In the genomic region with DNA sequence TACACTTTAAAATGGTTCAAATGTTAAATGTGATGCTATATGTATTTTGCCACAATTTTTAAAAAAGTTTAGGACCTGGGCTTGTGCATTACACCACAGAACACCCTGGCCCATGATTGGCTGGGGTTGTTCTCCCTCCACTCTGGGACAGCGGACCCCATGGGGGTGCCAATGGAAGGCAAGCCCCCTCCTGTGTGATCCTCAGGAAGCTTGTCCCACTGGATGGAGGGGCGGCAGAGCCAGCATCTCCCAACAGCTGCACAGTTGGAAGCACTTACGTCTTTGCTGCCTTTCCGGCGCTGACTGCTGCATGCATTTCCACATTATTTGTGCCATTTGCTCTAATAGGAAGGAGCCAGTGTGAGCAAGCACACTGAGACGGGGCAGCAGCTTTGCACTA, we compare ENCODE assay signal across 23 cellular contexts.
DNase-seq lines count a peak whose midpoint lies in the region; ATAC-seq, FAIRE-seq and TF ChIP-seq lines count a peak whose summit lies in the region.
"Had no signal": no experiment of that assay in that cellular context is flagged by ENCODE, and none has a peak within 500 bp of the region (broad histone marks: within the 10 kb centered on the region; RNA-seq: fewer than 3 reads in every experiment).

No MANE protein-coding gene starts in this region.

- in situ Hi-C loops in HepG2 (cut with HindIII; ENCODE audit: extremely low pct_ligation_motif_present, low pct_unique_long_range_greater_than_20kb) = no loop called here

- H3K27me3 ChIP-seq in HepG2 (ENCODE audit: control insufficient read depth in 1 of 2, insufficient read depth in 2 of 2, low read length in 2 of 2) (no peaks in the 10 kb centered on the region), trophoblast cell (ENCODE audit: insufficient read depth, low read length) (no peaks in the 10 kb centered on the region)

- H2BK120ac ChIP-seq in trophoblast cell (ENCODE audit: insufficient read depth, low read length, poor library complexity) = no peak overlapping the region

- H3K4me1 ChIP-seq in HepG2 (ENCODE audit: insufficient read depth, low read length) = no peaks in the 10 kb centered on the region
- H3K4me1 ChIP-seq in trophoblast cell (ENCODE audit: control insufficient read depth in 1 of 2, insufficient read depth in 2 of 2, low read length in 2 of 2) = no peaks in the 10 kb centered on the region
- H3K4me1 ChIP-seq: A549 had no signal

- peaks cover 5 to 21% of the 10 kb centered on the region in 2 experiments; a peak in 4 of 5 replicates for H3K36me3 ChIP-seq in HepG2 (replicated peaks in 1 of 2; ENCODE audit: control insufficient read depth in 1 of 2, insufficient read depth in 2 of 2, low read length in 2 of 2)
- peaks cover 5 to 9% of the 10 kb centered on the region in 2 experiments for H3K36me3 ChIP-seq in trophoblast cell (ENCODE audit: control insufficient read depth in 1 of 2, insufficient read depth in 2 of 2, low read length in 2 of 2)

- CTCF ChIA-PET in HepG2 (lab: Yijun Ruan, JAX; ENCODE audit: low intra/inter-chr PET ratio, low total read pairs) = no interaction called here

- TF ChIP-seq EP300 in HepG2 (IDR thresholded peaks at IDR 0.05; ENCODE audit: low read depth in 2 of 2, low read length in 2 of 2) = no peak
- TF ChIP-seq EP300 in HepG2 (CRISPR knock-in tag; IDR thresholded peaks at IDR 0.05; ENCODE audit: borderline replicate concordance) = no peak

- H2AK5ac ChIP-seq in trophoblast cell (ENCODE audit: low read length) = no peak overlapping the region

- H3K4me3 ChIP-seq in HepG2 (replicated peaks in 1 of 3; ENCODE audit: insufficient read depth in 1 of 3, low read depth in 2 of 3, low read length in 3 of 3) = no peak overlapping the region
- H3K4me3 ChIP-seq in trophoblast cell (ENCODE audit: low read depth, low read length) = peak overlapping the region; percentile 43
- H3K4me3 ChIP-seq: A549, GM12878, GM23248 had no signal

- no peak overlapping the region for H2BK12ac ChIP-seq in trophoblast cell (ENCODE audit: low read length)

- TF ChIP-seq RAD21 in HepG2 (CRISPR knock-in tag; IDR thresholded peaks at IDR 0.05) = no peak

- H3K18ac ChIP-seq in trophoblast cell (ENCODE audit: low read length) = no peak overlapping the region

- H3K79me1 ChIP-seq in trophoblast cell (ENCODE audit: low read length) = no peaks in the 10 kb centered on the region

- DNase-seq in NCI-H2227 (lab: John Stamatoyannopoulos, UW; ENCODE audit: unreplicated experiment) = peak; percentile 20
- no peak for DNase-seq in NCI-H2227 treated with DMSO at 0.1 percent for 48 hours (lab: John Stamatoyannopoulos, UW)
- DNase-seq in HepG2 (ENCODE audit: low spot score) = no peak
- DNase-seq in trophoblast cell = no peak
- DNase-seq in Ammon's horn (ENCODE audit: low spot score) = no peak
- DNase-seq in stimulated activated CD4-positive, alpha-beta T cell treated with anti-CD3 and anti-CD28 coated beads, Interleukin-2, amount 100 ng/mL, for 48 hours = no peak
- DNase-seq: 8988T; ACHN; AML-193; C1 segment of cervical spinal cord; CD8-positive, alpha-beta T cell; DMS 273 treated with DMSO at 0.1 percent for 48 hours; DMS79; EL; GDM1; GM23248; H7; HCEC 1CT had no signal

- no peak overlapping the region for H3K27ac ChIP-seq in HepG2 (ENCODE audit: extremely low read length, insufficient read depth, low read length)
- no peak overlapping the region for H3K27ac ChIP-seq in trophoblast cell (ENCODE audit: low read depth, low read length)
- H3K27ac ChIP-seq: A549, GM23248 had no signal

- no peak overlapping the region for H2BK5ac ChIP-seq in trophoblast cell (ENCODE audit: low read depth, low read length, poor library complexity)

- TF ChIP-seq POLR2A in HepG2 (IDR thresholded peaks at IDR 0.05; ENCODE audit: insufficient read depth in 1 of 2, low read depth in 2 of 2, low read length in 2 of 2) = no peak

- H3K9ac ChIP-seq in HepG2 (ENCODE audit: insufficient read depth, low read depth, low read length) (no peak overlapping the region), trophoblast cell (ENCODE audit: low read length) (no peak overlapping the region)
- H3K9ac ChIP-seq: GM23248 had no signal

- H2AFZ ChIP-seq in HepG2 (ENCODE audit: low read length) (no peak overlapping the region), trophoblast cell (ENCODE audit: insufficient read depth, low read length, poor library complexity) (no peak overlapping the region)
- H2AFZ ChIP-seq: GM23248 had no signal

- TSS peak; percentile 65 for BruUV-seq in HepG2 (replicated peaks; lab: Mats Ljungman, UMichigan)

- H3K9me3 ChIP-seq in HepG2 (ENCODE audit: low read length) (no peaks in the 10 kb centered on the region), trophoblast cell (ENCODE audit: insufficient read depth, low read depth, low read length) (peaks cover 1% of the 10 kb centered on the region)
- H3K9me3 ChIP-seq: A549 had no signal

- H3K4ac ChIP-seq in trophoblast cell (ENCODE audit: low read depth, low read length) = no peak overlapping the region

- H3K4me2 ChIP-seq in HepG2 (ENCODE audit: low read depth, low read length) (no peak overlapping the region), trophoblast cell (ENCODE audit: low read length) (no peak overlapping the region)
- H3K4me2 ChIP-seq: A549 had no signal

- H3K23ac ChIP-seq in trophoblast cell (ENCODE audit: low read length) = no peak overlapping the region

- TF ChIP-seq CTCF in HepG2 (CRISPR knock-in tag; IDR thresholded peaks at IDR 0.05) = no peak

- intact Hi-C loops in HepG2 (cut with micrococcal nuclease; ENCODE audit: unreplicated experiment) = no loop called here

- POLR2A ChIA-PET in HepG2 (lab: Yijun Ruan, JAX) = no interaction called here

- no peaks in the 10 kb centered on the region for H3K79me2 ChIP-seq in HepG2 (ENCODE audit: insufficient read depth, low read length)
- H3K79me2 ChIP-seq in trophoblast cell (ENCODE audit: control insufficient read depth, insufficient read depth, low read length, poor library complexity) = no peaks in the 10 kb centered on the region

- no peak for ATAC-seq in HepG2
- ATAC-seq: A549; CD8-positive, alpha-beta T cell; GM12878 had no signal

- 100% methylated on average over 4 of the region's 6 CpGs for WGBS in HepG2 (ENCODE audit: low lambda C conversion rate)
- no CpG with 5 or more reads among the region's 6 CpGs for WGBS in trophoblast cell (ENCODE audit: extremely low coverage, insufficient coverage, insufficient read length)

- no peak overlapping the region for H4K12ac ChIP-seq in trophoblast cell (ENCODE audit: low read depth, low read length)

- no peak for FAIRE-seq in HepG2 (lab: Jason Lieb, UNC)
- FAIRE-seq: A549, D721Med, GM12878, GM19239, H1 had no signal

- no peak overlapping the region for H3K14ac ChIP-seq in trophoblast cell (ENCODE audit: low read length)

- H4K91ac ChIP-seq in trophoblast cell (ENCODE audit: low read depth, low read length) = no peak overlapping the region

- no peak overlapping the region for H4K8ac ChIP-seq in trophoblast cell (ENCODE audit: low read depth, low read length)

- no peaks in the 10 kb centered on the region for H4K20me1 ChIP-seq in HepG2 (ENCODE audit: insufficient read depth, low read length)

TF ChIP-seq in HepG2, 621 proteins besides CTCF, POLR2A, EP300 and RAD21 (continues in another document):
- TF ChIP-seq ZNF329 (CRISPR knock-in tag; IDR thresholded peaks at IDR 0.05; ENCODE audit: low read depth) = no peak
- no peak for TF ChIP-seq ZNF251 (CRISPR knock-in tag; IDR thresholded peaks at IDR 0.05)
- TF ChIP-seq ZNF652 (CRISPR knock-in tag; IDR thresholded peaks at IDR 0.05; ENCODE audit: borderline replicate concordance, low read depth) = no peak
- TF ChIP-seq KAT2B (IDR thresholded peaks at IDR 0.05; ENCODE audit: borderline replicate concordance, low read depth, low read length) = no peak
- no peak for TF ChIP-seq SNRNP70 (IDR thresholded peaks at IDR 0.05; ENCODE audit: low read depth, low read length)
- TF ChIP-seq NCOR1 (IDR thresholded peaks at IDR 0.05; ENCODE audit: borderline replicate concordance, low read length) = no peak
- TF ChIP-seq SP1 (IDR thresholded peaks at IDR 0.05) = no peak
- TF ChIP-seq SP1 (CRISPR knock-in tag; IDR thresholded peaks at IDR 0.05) = no peak
- TF ChIP-seq, protein P1, sequence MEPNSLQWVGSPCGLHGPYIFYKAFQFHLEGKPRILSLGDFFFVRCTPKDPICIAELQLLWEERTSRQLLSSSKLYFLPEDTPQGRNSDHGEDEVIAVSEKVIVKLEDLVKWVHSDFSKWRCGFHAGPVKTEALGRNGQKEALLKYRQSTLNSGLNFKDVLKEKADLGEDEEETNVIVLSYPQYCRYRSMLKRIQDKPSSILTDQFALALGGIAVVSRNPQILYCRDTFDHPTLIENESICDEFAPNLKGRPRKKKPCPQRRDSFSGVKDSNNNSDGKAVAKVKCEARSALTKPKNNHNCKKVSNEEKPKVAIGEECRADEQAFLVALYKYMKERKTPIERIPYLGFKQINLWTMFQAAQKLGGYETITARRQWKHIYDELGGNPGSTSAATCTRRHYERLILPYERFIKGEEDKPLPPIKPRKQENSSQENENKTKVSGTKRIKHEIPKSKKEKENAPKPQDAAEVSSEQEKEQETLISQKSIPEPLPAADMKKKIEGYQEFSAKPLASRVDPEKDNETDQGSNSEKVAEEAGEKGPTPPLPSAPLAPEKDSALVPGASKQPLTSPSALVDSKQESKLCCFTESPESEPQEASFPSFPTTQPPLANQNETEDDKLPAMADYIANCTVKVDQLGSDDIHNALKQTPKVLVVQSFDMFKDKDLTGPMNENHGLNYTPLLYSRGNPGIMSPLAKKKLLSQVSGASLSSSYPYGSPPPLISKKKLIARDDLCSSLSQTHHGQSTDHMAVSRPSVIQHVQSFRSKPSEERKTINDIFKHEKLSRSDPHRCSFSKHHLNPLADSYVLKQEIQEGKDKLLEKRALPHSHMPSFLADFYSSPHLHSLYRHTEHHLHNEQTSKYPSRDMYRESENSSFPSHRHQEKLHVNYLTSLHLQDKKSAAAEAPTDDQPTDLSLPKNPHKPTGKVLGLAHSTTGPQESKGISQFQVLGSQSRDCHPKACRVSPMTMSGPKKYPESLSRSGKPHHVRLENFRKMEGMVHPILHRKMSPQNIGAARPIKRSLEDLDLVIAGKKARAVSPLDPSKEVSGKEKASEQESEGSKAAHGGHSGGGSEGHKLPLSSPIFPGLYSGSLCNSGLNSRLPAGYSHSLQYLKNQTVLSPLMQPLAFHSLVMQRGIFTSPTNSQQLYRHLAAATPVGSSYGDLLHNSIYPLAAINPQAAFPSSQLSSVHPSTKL (CRISPR knock-in tag; IDR thresholded peaks at IDR 0.05) = no peak
- no peak for TF ChIP-seq SAFB2 (CRISPR knock-in tag; IDR thresholded peaks at IDR 0.05; ENCODE audit: borderline replicate concordance, low read depth)
- TF ChIP-seq ATM (IDR thresholded peaks at IDR 0.05; ENCODE audit: borderline replicate concordance) = no peak
- TF ChIP-seq ZSCAN20 (CRISPR knock-in tag; IDR thresholded peaks at IDR 0.05; ENCODE audit: borderline replicate concordance) = no peak
- TF ChIP-seq ZSCAN31 (CRISPR knock-in tag; IDR thresholded peaks at IDR 0.05; ENCODE audit: low read depth) = no peak
- TF ChIP-seq ZSCAN25 (CRISPR knock-in tag; IDR thresholded peaks at IDR 0.05) = no peak
- no peak for TF ChIP-seq SALL2 (CRISPR knock-in tag; IDR thresholded peaks at IDR 0.05)
- TF ChIP-seq TOPORS (CRISPR knock-in tag; IDR thresholded peaks at IDR 0.05) = no peak
